ENCODE assay signal across 15 cellular contexts in genomic region chr15:71753346-71753745, GRCh38. TPM values are rescaled to one million over a fixed set of nuclear protein-coding genes. Genes with fewer than 3 reads are reported as not detected.
DNase-seq lines count a peak whose midpoint lies in the region; ATAC-seq, FAIRE-seq and TF ChIP-seq lines count a peak whose summit lies in the region.
"Had no signal": no experiment of that assay in that cellular context is flagged by ENCODE, and none has a peak within 500 bp of the region (broad histone marks: within the 10 kb centered on the region; RNA-seq: fewer than 3 reads in every experiment).

No MANE protein-coding gene starts in this region.

- TF ChIP-seq CTCF in astrocyte (IDR thresholded peaks at IDR 0.05; ENCODE audit: insufficient read depth, low read depth, low read length) = no peak
- no peak for TF ChIP-seq CTCF in hepatocyte (IDR thresholded peaks at IDR 0.05; ENCODE audit: poor library complexity)
- TF ChIP-seq CTCF in tibial artery (IDR thresholded peaks at IDR 0.05) = no peak

- FAIRE-seq in astrocyte (lab: Jason Lieb, UNC) = no peak
- FAIRE-seq: HTR-8/SVneo, small intestine had no signal

- H2AFZ ChIP-seq in astrocyte (ENCODE audit: low read depth, low read length) (no peak overlapping the region), hepatocyte (no peak overlapping the region)
- H2AFZ ChIP-seq: neural progenitor cell had no signal

- peak overlapping the region; percentile 38 for H3K4me2 ChIP-seq in astrocyte (ENCODE audit: low read length)
- H3K4me2 ChIP-seq in hepatocyte = no peak overlapping the region
- H3K4me2 ChIP-seq: neural progenitor cell had no signal

- H3K4me3 Mint-ChIP-seq in astrocyte (ENCODE audit: unreplicated experiment) = no peak overlapping the region
- H3K4me3 Mint-ChIP-seq: neural progenitor cell had no signal

- H4K20me1 ChIP-seq in astrocyte (ENCODE audit: insufficient read depth, low read length) (no peaks in the 10 kb centered on the region), hepatocyte (ENCODE audit: insufficient read depth, poor library complexity, severe bottlenecking) (no peaks in the 10 kb centered on the region)

- H3K9ac ChIP-seq in astrocyte (ENCODE audit: low read length) = no peak overlapping the region
- H3K9ac ChIP-seq: neural progenitor cell had no signal

- H3K4me1 Mint-ChIP-seq in astrocyte (ENCODE audit: low read depth, unreplicated experiment) = peaks cover 16% of the 10 kb centered on the region

- ATAC-seq in HG02870 (IDR thresholded peaks at IDR 0.05; ENCODE audit: unreplicated experiment) = no peak
- ATAC-seq: left ventricle myocardium superior had no signal

- H3K27me3 ChIP-seq in astrocyte (ENCODE audit: insufficient read depth, low read length) = no peaks in the 10 kb centered on the region
- H3K27me3 ChIP-seq in hepatocyte = no peaks in the 10 kb centered on the region
- no peaks in the 10 kb centered on the region for H3K27me3 ChIP-seq in tibial artery
- H3K27me3 ChIP-seq: heart right ventricle, neural progenitor cell had no signal

- H3K27me3 Mint-ChIP-seq in astrocyte (ENCODE audit: low read depth, unreplicated experiment) = no peaks in the 10 kb centered on the region

- no peaks in the 10 kb centered on the region for H3K9me2 ChIP-seq in hepatocyte (replicated peaks; ENCODE audit: insufficient read depth)

- H3K4me3 ChIP-seq in astrocyte (ENCODE audit: insufficient read depth, low read depth, low read length) (no peak overlapping the region), hepatocyte (no peak overlapping the region), tibial artery (no peak overlapping the region)
- H3K4me3 ChIP-seq: heart right ventricle, neural progenitor cell had no signal

- peaks cover 2% of the 10 kb centered on the region for H3K9me3 Mint-ChIP-seq in astrocyte (ENCODE audit: unreplicated experiment)

- H3K36me3 Mint-ChIP-seq in astrocyte (ENCODE audit: low read depth, unreplicated experiment) = no peaks in the 10 kb centered on the region

- H3K9me3 ChIP-seq in astrocyte (ENCODE audit: insufficient read depth, low read depth, low read length) (no peaks in the 10 kb centered on the region), hepatocyte (ENCODE audit: low read depth) (no peaks in the 10 kb centered on the region), tibial artery (no peaks in the 10 kb centered on the region)

- H3K79me2 ChIP-seq in astrocyte (ENCODE audit: insufficient read depth, low read length) = no peaks in the 10 kb centered on the region
- no peaks in the 10 kb centered on the region for H3K79me2 ChIP-seq in hepatocyte

- H3K27ac Mint-ChIP-seq in astrocyte (ENCODE audit: unreplicated experiment) = peak overlapping the region; percentile 12
- H3K27ac Mint-ChIP-seq: neural progenitor cell had no signal

- H3K36me3 ChIP-seq in astrocyte (ENCODE audit: insufficient read depth, low read length) (no peaks in the 10 kb centered on the region), hepatocyte (replicated peaks; ENCODE audit: insufficient read depth, low read depth) (no peaks in the 10 kb centered on the region), tibial artery (peaks cover 0 to 17% (median 0%) of the 10 kb centered on the region in 3 donors)
- H3K36me3 ChIP-seq: neural progenitor cell had no signal

- DNase-seq in HT1080 (ENCODE audit: low read depth) = peak; percentile 57
- DNase-seq in astrocyte (ENCODE audit: low read depth) = no peak
- DNase-seq in hepatocyte (ENCODE audit: low spot score) = no peak
- DNase-seq in tibial artery = no peak
- no peak for DNase-seq in NCI-H510A (lab: John Stamatoyannopoulos, UW)
- DNase-seq in HuH-7.5 (ENCODE audit: low spot score) = no peak
- DNase-seq in HK-2 (ENCODE audit: unreplicated experiment) = no peak
- DNase-seq: activated CD4-positive, alpha-beta T cell treated with anti-CD3 and anti-CD28 coated beads, Interleukin-2, amount 50 U/mL, for 1 hour; heart right ventricle; left ventricle myocardium superior had no signal

- H3K4me1 ChIP-seq in astrocyte (ENCODE audit: insufficient read depth, low read length) = peaks cover 23% of the 10 kb centered on the region
- peaks cover 14% of the 10 kb centered on the region for H3K4me1 ChIP-seq in hepatocyte (ENCODE audit: insufficient read depth)
- peaks cover 0 to 20% (median 15%) of the 10 kb centered on the region in 4 donors for H3K4me1 ChIP-seq in tibial artery
- H3K4me1 ChIP-seq: neural progenitor cell had no signal

- intact Hi-C loops in tibial artery (cut with DNase I; ENCODE audit: low total_unique reads) = no loop called here

- WGBS in hepatocyte (ENCODE audit: low lambda C conversion rate, missing lambda C conversion rate) = 82% methylated on average over 1 of the region's 1 CpG

- H3K27ac ChIP-seq in astrocyte (ENCODE audit: low read depth, low read length) (peak overlapping the region; percentile 68), hepatocyte (peak overlapping the region; percentile 79), tibial artery (peak overlapping the region; percentile 23 to 49)
- H3K27ac ChIP-seq: heart right ventricle, neural progenitor cell had no signal

RNA-seq across cellular contexts. Expression of gene NR2E3, which starts 57.0 kb away (rescaled TPM):
- total RNA-seq in HT1080 (2014; rRNA removed; shearing (Covaris generic)) = not detected in 2 replicates
- 0.03 TPM in 1 of 2 replicates, not detected in the other for polyA plus RNA-seq in HT1080 (2015; cell fraction: cytosol; rRNA removed)
- polyA plus RNA-seq in HT1080 (2015; cell fraction: nucleus; rRNA removed) = 0.27 and 0.40 TPM in 2 replicates
- not detected in 2 replicates for total RNA-seq in astrocyte
- 0.12 TPM in 1 of 2 replicates, not detected in the other for total RNA-seq in hepatocyte
- 0.36 and 0.40 TPM in 2 replicates for polyA plus RNA-seq in hepatocyte
- total RNA-seq: Caco-2, left ventricle myocardium superior had no signal
